7 cellular contexts compared by ENCODE assay signal in genomic region chr3:45656575-45657363, GRCh38. TPM values are rescaled to one million over a fixed set of nuclear protein-coding genes. Genes with fewer than 3 reads are reported as not detected.
DNase-seq lines count a peak whose midpoint lies in the region; ATAC-seq, FAIRE-seq and TF ChIP-seq lines count a peak whose summit lies in the region.

No MANE protein-coding gene starts in this region.

- DNase-seq in GM12891 (ENCODE audit: insufficient read length, low spot score) (peak; percentile 61), NCI-H345 treated with DMSO at 0.1 percent for 48 hours (lab: John Stamatoyannopoulos, UW; ENCODE audit: unreplicated experiment) (peak; percentile 34), kidney tubule cell (ENCODE audit: low spot score) (peak; percentile 93)
- DNase-seq in activated CD4-positive, CD25-positive, alpha-beta regulatory T cell treated with anti-CD3 and anti-CD28 coated beads, Interleukin-2, amount 50 U/mL, for 16 hours (ENCODE audit: low read depth, low spot score): peak; percentile 77
- peak; percentile 75 for DNase-seq in central memory CD8-positive, alpha-beta T cell (ENCODE audit: low spot score in 2 of 2)
- DNase-seq in stimulated activated CD4-positive, alpha-beta T cell treated with anti-CD3 and anti-CD28 coated beads, Interleukin-2, amount 100 ng/mL, for 48 hours: peak; percentile 86 to 87

- peak; percentile 85 for FAIRE-seq in GM12891 (lab: Jason Lieb, UNC)

- H3K4me3 Mint-ChIP-seq in central memory CD8-positive, alpha-beta T cell: no peak overlapping the region

- H3K27me3 Mint-ChIP-seq in central memory CD8-positive, alpha-beta T cell: no peaks in the 10 kb centered on the region

- H3K36me3 Mint-ChIP-seq in central memory CD8-positive, alpha-beta T cell (ENCODE audit: insufficient read depth): peaks cover 2% of the 10 kb centered on the region

- peaks cover 12% of the 10 kb centered on the region for H3K4me1 Mint-ChIP-seq in central memory CD8-positive, alpha-beta T cell

- H3K27ac Mint-ChIP-seq in central memory CD8-positive, alpha-beta T cell (ENCODE audit: low read depth): no peak overlapping the region

- no peaks in the 10 kb centered on the region for H3K9me3 Mint-ChIP-seq in central memory CD8-positive, alpha-beta T cell

- no peak for TF ChIP-seq POLR2A in GM12891 (IDR thresholded peaks at IDR 0.05; ENCODE audit: low read depth, low read length)

- peak; percentile 56 for ATAC-seq in HG03159 (IDR thresholded peaks at IDR 0.05; ENCODE audit: unreplicated experiment)
- peak; percentile 97 for ATAC-seq in central memory CD8-positive, alpha-beta T cell (replicated peaks; ENCODE audit: extremely low read depth, poor library complexity, severe bottlenecking)

TF ChIP-seq in GM12891, 5 proteins besides CTCF, POLR2A, EP300 and RAD21:
- TF ChIP-seq POLR2AphosphoS5 (IDR thresholded peaks at IDR 0.05; ENCODE audit: low read depth, low read length) (no peak), TAF1 (IDR thresholded peaks at IDR 0.05; ENCODE audit: low read depth, low read length) (no peak), PAX5 (IDR thresholded peaks at IDR 0.05; ENCODE audit: insufficient read depth, low read length, severe bottlenecking) (no peak), POU2F2 (IDR thresholded peaks at IDR 0.05; ENCODE audit: low read depth, low read length) (no peak), SPI1 (IDR thresholded peaks at IDR 0.05; ENCODE audit: low read depth, low read length) (no peak)

RNA-seq across cellular contexts. Expression of gene SACM1L, which starts 32.4 kb away (rescaled TPM):
- polyA plus RNA-seq in GM12891 (2012; ENCODE audit: low read depth, missing spikeins): 12.0 TPM

Comparison
In these comparisons a context has a peak if more than half of its experiments do, and no peak if none do; other contexts are left out.
1. Peak in every context shown above with its lines: DNase-seq and ATAC-seq.
2. DNase-seq: peak in every context shown above with its lines; median percentile 93 in kidney tubule cell; 86 in stimulated activated CD4-positive, alpha-beta T cell treated with anti-CD3 and anti-CD28 coated beads, Interleukin-2, amount 100 ng/mL, for 48 hours; 77 in activated CD4-positive, CD25-positive, alpha-beta regulatory T cell treated with anti-CD3 and anti-CD28 coated beads, Interleukin-2, amount 50 U/mL, for 16 hours; 75 in central memory CD8-positive, alpha-beta T cell; 61 in GM12891; 34 in NCI-H345 treated with DMSO at 0.1 percent for 48 hours.